In the genomic region with DNA sequence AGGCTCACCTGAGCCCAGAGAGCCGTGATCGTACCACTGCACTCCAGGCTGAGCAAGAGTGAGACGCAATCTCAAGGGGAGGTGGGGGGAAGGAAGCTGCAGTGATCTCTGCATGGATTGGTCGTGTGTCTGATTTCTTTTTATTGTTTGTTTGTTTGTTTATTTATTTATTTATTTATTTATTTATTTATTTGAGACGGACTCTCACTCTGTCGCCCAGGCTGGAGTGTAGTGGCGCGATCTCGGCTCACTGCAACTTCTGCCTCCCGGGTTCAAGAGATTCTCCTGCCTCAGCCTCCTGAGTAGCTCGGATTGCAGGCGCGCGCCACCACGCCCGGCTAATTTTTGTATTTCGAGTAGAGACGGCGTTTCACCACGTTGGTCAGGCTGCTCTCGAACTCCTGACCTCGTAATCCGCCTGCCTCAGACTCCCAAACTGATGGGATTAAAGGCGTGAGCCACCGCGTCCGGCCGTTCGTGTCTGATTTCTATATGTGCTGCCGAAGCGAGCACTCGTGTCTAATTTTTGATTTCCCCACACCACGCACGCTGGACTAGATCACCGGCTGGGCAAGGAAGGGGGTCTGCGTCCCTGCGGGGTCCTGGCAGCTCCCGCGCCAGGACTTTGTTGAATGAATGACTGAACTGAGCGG, we compare ENCODE assay signal across 9 cellular contexts. TPM values are rescaled to one million over a fixed set of nuclear protein-coding genes. Genes with fewer than 3 reads are reported as not detected.
DNase-seq lines count a peak whose midpoint lies in the region; ATAC-seq and TF ChIP-seq lines count a peak whose summit lies in the region.
"Had no signal": no experiment of that assay in that cellular context is flagged by ENCODE, and none has a peak within 500 bp of the region (broad histone marks: within the 10 kb centered on the region; RNA-seq: fewer than 3 reads in every experiment).

No MANE protein-coding gene starts in this region.

- in situ Hi-C loops in KBM-7 (cut with MboI; ENCODE audit: low pct_unique_long_range_greater_than_20kb, low sequenced_read_pairs), result no loop called here

- no peaks in the 10 kb centered on the region for H3K36me3 Mint-ChIP-seq in natural killer cell

- H3K4me1 Mint-ChIP-seq in natural killer cell, result peaks cover 35 to 54% of the 10 kb centered on the region in 2 donors

- H3K27ac ChIP-seq in colonic mucosa, result peak overlapping the region; percentile 96

- intact Hi-C loops in colonic mucosa (cut with DNase I), result no loop called here
- intact Hi-C loops in natural killer cell (cut with micrococcal nuclease), result no loop called here

- DNase-seq in BE2C (no peak), KBM-7 (peak; percentile 65), colonic mucosa (no peak), natural killer cell (no peak), NCI-H345 treated with DMSO at 0.1 percent for 48 hours (lab: John Stamatoyannopoulos, UW; ENCODE audit: unreplicated experiment) (no peak)
- DNase-seq: NCI-H526 treated with DMSO at 0.1 percent for 48 hours had no signal

- H3K4me3 Mint-ChIP-seq in natural killer cell, result peak overlapping the region; percentile 92

- TF ChIP-seq CTCF in BE2C (IDR thresholded peaks at IDR 0.05; ENCODE audit: low read depth, low read length), result no peak
- no peak for TF ChIP-seq CTCF in colonic mucosa (IDR thresholded peaks at IDR 0.05)
- TF ChIP-seq CTCF in natural killer cell (IDR thresholded peaks at IDR 0.05), result no peak

- H3K9ac ChIP-seq in colonic mucosa (ENCODE audit: low read depth in 2 of 2, low read length in 2 of 2), result no peak overlapping the region

- H3K9me3 ChIP-seq in BE2C (no peaks in the 10 kb centered on the region), colonic mucosa (no peaks in the 10 kb centered on the region)

- H3K9me3 Mint-ChIP-seq in natural killer cell, result no peaks in the 10 kb centered on the region

- H3K27me3 ChIP-seq in BE2C (no peaks in the 10 kb centered on the region), colonic mucosa (no peaks in the 10 kb centered on the region)

- no peaks in the 10 kb centered on the region for H3K27me3 Mint-ChIP-seq in natural killer cell (ENCODE audit: low read depth in 2 of 2)

- no peaks in the 10 kb centered on the region for H3K36me3 ChIP-seq in BE2C
- no peaks in the 10 kb centered on the region for H3K36me3 ChIP-seq in colonic mucosa

- ATAC-seq in natural killer cell (no peak), HG02678 (IDR thresholded peaks at IDR 0.05; ENCODE audit: unreplicated experiment) (no peak), GM19455 (IDR thresholded peaks at IDR 0.05; ENCODE audit: unreplicated experiment) (no peak), HG03354 (IDR thresholded peaks at IDR 0.05; ENCODE audit: poor library complexity, severe bottlenecking, unreplicated experiment) (no peak)

- H3K27ac Mint-ChIP-seq in natural killer cell, result peak overlapping the region; percentile 65 to 91

- peak overlapping the region; percentile 54 for H3K4me3 ChIP-seq in BE2C (ENCODE audit: low read depth, low read length)
- H3K4me3 ChIP-seq in colonic mucosa, result peak overlapping the region; percentile 79

- H3K4me1 ChIP-seq in BE2C (peaks cover 20% of the 10 kb centered on the region), colonic mucosa (peaks cover 18% of the 10 kb centered on the region)

RNA-seq across cellular contexts. Expression of gene TNFRSF12A, which starts 0.4 kb away (rescaled TPM):
- polyA plus RNA-seq in BE2C (2012; ENCODE audit: insufficient read depth, insufficient read length, low read depth), result 21.0 TPM
- total RNA-seq in colonic mucosa (10 to 100 TPM; 11.6 to 27.3 TPM), natural killer cell (1 to 10 TPM; 2.4 to 3.7 (median 3.1) TPM)

RNA-seq across cellular contexts. Expression of gene CLDN6, which starts 1.7 kb away (rescaled TPM):
- polyA plus RNA-seq in BE2C (2012; ENCODE audit: insufficient read depth, insufficient read length, low read depth), result not detected
- total RNA-seq in colonic mucosa (1 to 10 TPM in 1 of 2 donors, not detected in 1; 1.2 TPM), natural killer cell (not detected)

RNA-seq across cellular contexts. Expression of gene HCFC1R1, which starts 4.0 kb away (rescaled TPM):
- 235 TPM for polyA plus RNA-seq in BE2C (2012; ENCODE audit: insufficient read depth, insufficient read length, low read depth)
- total RNA-seq in colonic mucosa, result 10 to 100 TPM; 28.7 to 30.0 TPM
- total RNA-seq in natural killer cell, result 10 to 100 TPM; 15.4 to 21.8 (median 16.0) TPM

RNA-seq across cellular contexts. Expression of gene THOC6, which starts 4.1 kb away (rescaled TPM):
- 49.2 TPM for polyA plus RNA-seq in BE2C (2012; ENCODE audit: insufficient read depth, insufficient read length, low read depth)
- total RNA-seq in colonic mucosa (10 to 100 TPM; 27.4 to 45.8 TPM), natural killer cell (10 to 100 TPM; 17.1 to 21.5 (median 17.2) TPM)

RNA-seq across cellular contexts. Expression of gene CLDN9, which starts 7.0 kb away (rescaled TPM):
- 0.91 TPM for polyA plus RNA-seq in BE2C (2012; ENCODE audit: insufficient read depth, insufficient read length, low read depth)
- total RNA-seq in colonic mucosa (under 1 TPM; 0.35 to 0.67 TPM), natural killer cell (under 1 TPM in 2 of 3 donors, not detected in 1; 0.34 to 0.35 TPM)
